ENCODE assay signal across 8 cellular contexts in genomic region chr15:23039151-23039916, GRCh38. TPM values are rescaled to one million over a fixed set of nuclear protein-coding genes. Genes with fewer than 3 reads are reported as not detected.
DNase-seq lines count a peak whose midpoint lies in the region; ATAC-seq and TF ChIP-seq lines count a peak whose summit lies in the region.

Gene TUBGCP5 (minus strand): TSS chr15:23039569. CDS start chr15:23039543, 26 bp downstream.

- H3K79me2 ChIP-seq in GM23338 (replicated peaks; ENCODE audit: insufficient read depth) (peaks cover 11% of the 10 kb centered on the region), fibroblast of lung (ENCODE audit: control insufficient read depth, insufficient read depth, low read length) (peaks cover 8% of the 10 kb centered on the region)

- peak within 1 kb of the TSS; percentile 84 for H2AFZ ChIP-seq in GM23338
- H2AFZ ChIP-seq in fibroblast of lung (ENCODE audit: low read length) = peak within 1 kb of the TSS; percentile 93

- peak; percentile 95 for ATAC-seq in GM23338
- peak; percentile 97 for ATAC-seq in naive thymus-derived CD4-positive, alpha-beta T cell
- ATAC-seq in stimulated activated memory B cell treated with anti-CD40 and anti-IgM and Interleukin-4, amounts not matched to agents 10 μg/mL and 1 μg/mL and 100 μg/mL, for 72 hours = peak; percentile 99

- 0 out of 2 replicates have a peak, but pooled peaks cover 4% of the 10 kb centered on the region for H3K36me3 ChIP-seq in GM23338 (ENCODE audit: insufficient read depth)
- no peaks in the 10 kb centered on the region for H3K36me3 ChIP-seq in fibroblast of lung (ENCODE audit: control insufficient read depth, insufficient read depth, low read length)
- peaks cover 0 to 9% (median 5%) of the 10 kb centered on the region in 3 experiments for H3K36me3 ChIP-seq in naive thymus-derived CD4-positive, alpha-beta T cell (ENCODE audit: control insufficient read depth in 2 of 3, insufficient read depth in 3 of 3, low read length in 3 of 3)

- peak; percentile 97 for DNase-seq in EL
- DNase-seq in GM23338 (ENCODE audit: low spot score) = peak; percentile 98
- DNase-seq in Kasumi-1 (lab: John Stamatoyannopoulos, UW) = peak; percentile 71
- DNase-seq in RKO (ENCODE audit: low spot score) = peak; percentile 98
- peak; percentile 90 for DNase-seq in activated T-helper 1 cell treated with Interleukin-2 at 50 U/mL for 16 hours (ENCODE audit: low read depth)
- DNase-seq in fibroblast of lung (ENCODE audit: low read depth in 2 of 2) = peak; percentile 97 to 99
- peak; percentile 93 to 98 (median 95) for DNase-seq in naive thymus-derived CD4-positive, alpha-beta T cell

- peak within 1 kb of the TSS; percentile 92 for H3K27ac Mint-ChIP-seq in GM23338
- peak within 1 kb of the TSS; percentile 86 to 97 (median 91) for H3K27ac Mint-ChIP-seq in naive thymus-derived CD4-positive, alpha-beta T cell
- peak within 1 kb of the TSS; percentile 78 for H3K27ac Mint-ChIP-seq in stimulated activated memory B cell treated with anti-CD40 and anti-IgM and Interleukin-4, amounts not matched to agents 10 μg/mL and 1 μg/mL and 100 μg/mL, for 72 hours

- no peaks in the 10 kb centered on the region for H3K9me3 ChIP-seq in fibroblast of lung (ENCODE audit: control insufficient read depth, insufficient read depth, low read depth, low read length)
- no peaks in the 10 kb centered on the region for H3K9me3 ChIP-seq in naive thymus-derived CD4-positive, alpha-beta T cell (ENCODE audit: control insufficient read depth in 2 of 3, low read length in 3 of 3)

- H3K4me3 ChIP-seq in GM23338 (peak within 1 kb of the TSS; percentile 67), fibroblast of lung (replicated peaks in 1 of 4; ENCODE audit: control extremely low read depth in 1 of 4, insufficient read depth in 1 of 4, low read depth in 3 of 4, low read length in 4 of 4) (peak within 1 kb of the TSS; percentile 75 to 86 (median 78))
- peak within 1 kb of the TSS; percentile 78 for H3K4me3 ChIP-seq in naive thymus-derived CD4-positive, alpha-beta T cell (ENCODE audit: low read length)

- CTCF ChIA-PET in naive thymus-derived CD4-positive, alpha-beta T cell (lab: Charles Lee) = no interaction called here

- peaks cover 5% of the 10 kb centered on the region for H3K9me3 Mint-ChIP-seq in GM23338
- no peaks in the 10 kb centered on the region for H3K9me3 Mint-ChIP-seq in naive thymus-derived CD4-positive, alpha-beta T cell
- no peaks in the 10 kb centered on the region for H3K9me3 Mint-ChIP-seq in stimulated activated memory B cell treated with anti-CD40 and anti-IgM and Interleukin-4, amounts not matched to agents 10 μg/mL and 1 μg/mL and 100 μg/mL, for 72 hours

- H3K27ac ChIP-seq in GM23338 (ENCODE audit: low read depth) (no peak within 1 kb of the TSS), fibroblast of lung (ENCODE audit: insufficient read depth, low read length) (peak within 1 kb of the TSS; percentile 83)
- peak within 1 kb of the TSS; percentile 62 for H3K27ac ChIP-seq in naive thymus-derived CD4-positive, alpha-beta T cell (ENCODE audit: low read depth, low read length)

- no peaks in the 10 kb centered on the region for H3F3A ChIP-seq in GM23338 (replicated peaks; ENCODE audit: low read depth)

- H3K9ac ChIP-seq in fibroblast of lung (ENCODE audit: insufficient read depth, low read length) = peak within 1 kb of the TSS; percentile 93

- no peaks in the 10 kb centered on the region for H3K9me2 ChIP-seq in GM23338 (ENCODE audit: insufficient read depth)

- H3K36me3 Mint-ChIP-seq in GM23338 (ENCODE audit: low read depth) = peaks cover 17% of the 10 kb centered on the region
- peaks cover 0 to 25% (median 4%) of the 10 kb centered on the region in 5 donors for H3K36me3 Mint-ChIP-seq in naive thymus-derived CD4-positive, alpha-beta T cell
- peaks cover 27% of the 10 kb centered on the region for H3K36me3 Mint-ChIP-seq in stimulated activated memory B cell treated with anti-CD40 and anti-IgM and Interleukin-4, amounts not matched to agents 10 μg/mL and 1 μg/mL and 100 μg/mL, for 72 hours

- TF ChIP-seq CTCF in GM23338 (conservative IDR thresholded peaks at IDR 0.05; ENCODE audit: low read depth in 2 of 2) (no peak), fibroblast of lung (conservative IDR thresholded peaks at IDR 0.05 in 1 of 2, IDR thresholded peaks at IDR 0.05 in 1 of 2; ENCODE audit: low read depth in 1 of 2, low read length in 2 of 2) (peak; percentile 24 to 44)

- H3K27me3 ChIP-seq in GM23338 (ENCODE audit: insufficient read depth) = no peaks in the 10 kb centered on the region
- no peaks in the 10 kb centered on the region for H3K27me3 ChIP-seq in fibroblast of lung (ENCODE audit: control insufficient read depth, insufficient read depth, low read length)
- no peaks in the 10 kb centered on the region for H3K27me3 ChIP-seq in naive thymus-derived CD4-positive, alpha-beta T cell (ENCODE audit: control insufficient read depth in 2 of 2, insufficient read depth in 2 of 2, low read length in 2 of 2)

- intact Hi-C loops in naive thymus-derived CD4-positive, alpha-beta T cell (cut with micrococcal nuclease) = loop anchor here (1.0 to 5.0 kb wide), 6 partner anchors 61 to 528 kb away; partner anchors contain the start of genes NIPA1 (in 2 of the 2), NIPA2 (in 2 of the 2) and MKRN3 (in 1 of the 2)

- POLR2A ChIA-PET in naive thymus-derived CD4-positive, alpha-beta T cell (lab: Charles Lee) = interaction anchor here (0.9 to 1.3 kb wide), 3 partner anchors 12 to 46 kb away, joined by 3 to 5 read pairs (median 3); no protein-coding TSS in a partner anchor

- peak within 1 kb of the TSS; percentile 94 for H3K4me3 Mint-ChIP-seq in GM23338
- H3K4me3 Mint-ChIP-seq in naive thymus-derived CD4-positive, alpha-beta T cell = peak within 1 kb of the TSS; percentile 91 to 99 (median 96)
- peak within 1 kb of the TSS; percentile 92 for H3K4me3 Mint-ChIP-seq in stimulated activated memory B cell treated with anti-CD40 and anti-IgM and Interleukin-4, amounts not matched to agents 10 μg/mL and 1 μg/mL and 100 μg/mL, for 72 hours

- H4K20me1 ChIP-seq in GM23338 (replicated peaks; ENCODE audit: insufficient read depth) (no peaks in the 10 kb centered on the region), fibroblast of lung (ENCODE audit: control insufficient read depth, extremely low read depth, insufficient read depth, low read length) (no peaks in the 10 kb centered on the region)

- H3K4me1 ChIP-seq in GM23338 (ENCODE audit: insufficient read depth) (no peaks in the 10 kb centered on the region; the same call in 1 of the 2 replicates), fibroblast of lung (ENCODE audit: control insufficient read depth, extremely low read depth, insufficient read depth, low read length) (no peaks in the 10 kb centered on the region)
- H3K4me1 ChIP-seq in naive thymus-derived CD4-positive, alpha-beta T cell (ENCODE audit: control insufficient read depth in 2 of 2, insufficient read depth in 2 of 2, low read length in 2 of 2) = peaks cover 13 to 14% of the 10 kb centered on the region in 2 donors

- H3K4me2 ChIP-seq in GM23338 (peak within 1 kb of the TSS; percentile 91), fibroblast of lung (ENCODE audit: extremely low read depth, insufficient read depth, low read length) (peak within 1 kb of the TSS; percentile 95)

- H3K4me1 Mint-ChIP-seq in GM23338 = no peaks in the 10 kb centered on the region; the same call in 2 of the 3 replicates
- peaks cover 11 to 39% (median 24%) of the 10 kb centered on the region in 7 donors for H3K4me1 Mint-ChIP-seq in naive thymus-derived CD4-positive, alpha-beta T cell
- H3K4me1 Mint-ChIP-seq in stimulated activated memory B cell treated with anti-CD40 and anti-IgM and Interleukin-4, amounts not matched to agents 10 μg/mL and 1 μg/mL and 100 μg/mL, for 72 hours = peaks cover 27% of the 10 kb centered on the region

- H3K27me3 Mint-ChIP-seq in GM23338 (ENCODE audit: insufficient read depth, low read depth, poor library complexity) = peaks cover 2% of the 10 kb centered on the region
- no peaks in the 10 kb centered on the region for H3K27me3 Mint-ChIP-seq in naive thymus-derived CD4-positive, alpha-beta T cell
- no peaks in the 10 kb centered on the region for H3K27me3 Mint-ChIP-seq in stimulated activated memory B cell treated with anti-CD40 and anti-IgM and Interleukin-4, amounts not matched to agents 10 μg/mL and 1 μg/mL and 100 μg/mL, for 72 hours

RNA-seq across cellular contexts. Expression of gene TUBGCP5, which starts in this region (rescaled TPM):
- total RNA-seq in GM23338 (2014; rRNA removed; shearing (Covaris generic)) = 12.8 and 21.7 TPM in 2 replicates
- polyA plus RNA-seq in GM23338 (2016; fragmentation: Nextera tagmentation; extraction: Ambion mirVana) (7.7 and 12.0 TPM in 2 replicates), fibroblast of lung (21.0 and 22.0 TPM in 2 replicates)
- total RNA-seq in fibroblast of lung = 17.0 and 19.5 TPM in 2 replicates
- 11.1 TPM in 2 replicates for polyA plus RNA-seq in fibroblast of lung (2012)
- 3.1 and 3.6 TPM in 2 replicates for polyA minus RNA-seq in fibroblast of lung (ENCODE audit: low replicate concordance)
- 10 to 100 TPM; 15.7 to 28.6 (median 23.5) TPM for total RNA-seq in naive thymus-derived CD4-positive, alpha-beta T cell
- polyA plus RNA-seq in naive thymus-derived CD4-positive, alpha-beta T cell = 1 to 10 TPM; 5.7 to 8.1 TPM

Comparison
In these comparisons a context has a peak if more than half of its experiments do, and no peak if none do; other contexts are left out.
1. CTCF ChIP-seq: peak in fibroblast of lung (2 of 2); none in GM23338 (0 of 2).
2. Peak in every context shown above with its lines, with median percentiles within 50 percentile points of each other: DNase-seq, ATAC-seq, H3K4me3 ChIP-seq, H3K27ac Mint-ChIP-seq and H3K4me3 Mint-ChIP-seq.